23 cellular contexts compared by ENCODE assay signal in the genomic region with DNA sequence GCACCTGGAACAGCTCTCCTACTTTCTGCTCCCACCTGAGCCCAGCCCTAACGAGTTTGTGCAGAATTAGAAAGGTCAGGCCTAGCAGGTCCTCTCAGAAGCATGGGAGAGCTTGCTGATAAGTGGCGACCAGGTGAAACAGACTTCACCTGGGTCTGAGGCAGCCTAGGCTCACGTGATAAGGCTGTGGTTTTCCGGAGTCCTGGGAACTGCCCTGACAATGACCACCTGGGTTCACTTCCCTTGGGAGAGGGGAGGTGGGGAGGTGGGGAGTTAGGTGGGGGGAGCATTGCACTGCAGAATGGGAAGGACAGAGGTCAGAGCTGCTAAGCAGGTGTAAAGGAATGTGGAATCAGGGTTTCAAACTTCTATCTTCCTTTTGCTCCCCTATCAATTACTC.
DNase-seq lines count a peak whose midpoint lies in the region; ATAC-seq, FAIRE-seq and TF ChIP-seq lines count a peak whose summit lies in the region.
"Had no signal": no experiment of that assay in that cellular context is flagged by ENCODE, and none has a peak within 500 bp of the region (broad histone marks: within the 10 kb centered on the region; RNA-seq: fewer than 3 reads in every experiment).

No MANE protein-coding gene starts in this region.

- no peak overlapping the region for H3K4me2 ChIP-seq in H1 (ENCODE audit: insufficient read depth in 1 of 2, low read depth in 2 of 2, low read length in 2 of 2)

- no peaks in the 10 kb centered on the region for H3K79me2 ChIP-seq in H1 (ENCODE audit: control insufficient read depth in 1 of 2, insufficient read depth in 2 of 2, low read length in 2 of 2)

- no peak overlapping the region for H3K4ac ChIP-seq in H1 (replicated peaks; ENCODE audit: insufficient read length, low read depth, low read length)

- H2AFZ ChIP-seq in H1 (ENCODE audit: low read length), result no peak overlapping the region
- H2AFZ ChIP-seq: GM23248 had no signal

- DNase-seq in NCI-H69 (lab: John Stamatoyannopoulos, UW) (peak; percentile 65), H1 (ENCODE audit: low read depth in 1 of 2, low spot score in 2 of 2) (no peak), pancreas (peak in 4 of 6 donors; percentile 28 to 67 (median 40)), D341Med (ENCODE audit: low spot score) (no peak), prostate gland (ENCODE audit: low spot score) (no peak)
- DNase-seq in activated CD4-positive, alpha-beta T cell treated with anti-CD3 and anti-CD28 coated beads, Interleukin-2, amount 50 U/mL, for 48 hours, result no peak
- DNase-seq: ACHN; BE2C; C1 segment of cervical spinal cord; CD4-positive, CD25-positive, alpha-beta regulatory T cell; CD8-positive, alpha-beta memory T cell; COR-L47; GM23248; H7; HFFc6 had no signal

- H3K23ac ChIP-seq in H1 (ENCODE audit: insufficient read length), result no peak overlapping the region

- CTCF ChIA-PET in H1 (lab: Charles Lee; ENCODE audit: partially characterized antibody), result interaction anchor here (0.6 to 1.2 kb wide), 2 partner anchors 10 to 126 kb away, joined by 3 read pairs; no protein-coding TSS in a partner anchor

- no peak overlapping the region for H2BK120ac ChIP-seq in H1 (replicated peaks; ENCODE audit: low read depth, low read length)

- H3K27me3 ChIP-seq in H1 (replicated peaks in 1 of 4; ENCODE audit: control insufficient read depth in 3 of 4, extremely low read depth in 1 of 4, insufficient read depth in 3 of 4, low read length in 3 of 4) (no peaks in the 10 kb centered on the region), pancreas (no peaks in the 10 kb centered on the region), prostate gland (replicated peaks; ENCODE audit: insufficient read depth) (no peaks in the 10 kb centered on the region)
- H3K27me3 ChIP-seq: BE2C had no signal

- no peak overlapping the region for H2BK5ac ChIP-seq in H1 (ENCODE audit: low read depth, low read length)

- no peak overlapping the region for H4K91ac ChIP-seq in H1 (replicated peaks; ENCODE audit: insufficient read length, low read length)

- no peaks in the 10 kb centered on the region for H3K79me1 ChIP-seq in H1 (ENCODE audit: low read depth, low read length)

- H3K56ac ChIP-seq in H1 (replicated peaks; ENCODE audit: insufficient read length, low read depth, low read length), result no peak overlapping the region

- 79% methylated on average over 4 of the region's 4 CpGs; no CpG with 5 or more reads in 1 of the 2 experiments for WGBS in H1 (ENCODE audit: extremely low coverage in 1 of 2, insufficient coverage in 1 of 2, insufficient read length in 1 of 2, insufficient replicate concordance in 2 of 2, low coverage in 1 of 2, low lambda C conversion rate in 2 of 2, missing lambda C conversion rate in 1 of 2), 2 experiments
- WGBS in pancreas, 2 donors, result 37% methylated on average over 4 of the region's 4 CpGs
- 96% methylated on average over 4 of the region's 4 CpGs for WGBS in prostate gland

- no peak overlapping the region for H3K14ac ChIP-seq in H1 (ENCODE audit: insufficient read length)

- H3K9me3 ChIP-seq in H1 (ENCODE audit: insufficient read depth in 2 of 2, low read depth in 1 of 2, low read length in 1 of 2), result peaks cover 0 to under 1% of the 10 kb centered on the region in 2 experiments; a peak in 1 of 4 replicates
- no peaks in the 10 kb centered on the region for H3K9me3 ChIP-seq in pancreas
- no peaks in the 10 kb centered on the region for H3K9me3 ChIP-seq in prostate gland
- H3K9me3 ChIP-seq: BE2C had no signal

- no peaks in the 10 kb centered on the region for H4K20me1 ChIP-seq in H1 (replicated peaks in 1 of 2; ENCODE audit: control insufficient read depth in 1 of 2, insufficient read depth in 2 of 2, low read length in 2 of 2)

- ATAC-seq in pancreas (peak; percentile 66 to 91 (median 84)), HG03442 (IDR thresholded peaks at IDR 0.05; ENCODE audit: unreplicated experiment) (no peak)
- ATAC-seq: HCT116, HepG2 had no signal

- H3K36me3 ChIP-seq in H1 (ENCODE audit: control insufficient read depth in 2 of 4, insufficient read depth in 4 of 4, low read length in 3 of 4) (no peaks in the 10 kb centered on the region), pancreas (no peaks in the 10 kb centered on the region), prostate gland (no peaks in the 10 kb centered on the region)
- H3K36me3 ChIP-seq: BE2C had no signal

- no peak overlapping the region for H4K5ac ChIP-seq in H1 (ENCODE audit: insufficient read length, low read depth, low read length)

- intact Hi-C loops in pancreas (cut with DNase I), result no loop called here
- intact Hi-C loops in prostate gland (cut with DNase I), result loop anchor here (10.0 kb wide), 1 partner anchor 350 kb away; no protein-coding TSS in a partner anchor

- POLR2A ChIA-PET in H1 (lab: Charles Lee; ENCODE audit: partially characterized antibody), result no interaction called here

- H2AK5ac ChIP-seq in H1 (ENCODE audit: low read depth, low read length), result no peak overlapping the region

- TF ChIP-seq EP300 in H1 (IDR thresholded peaks at IDR 0.05; ENCODE audit: borderline replicate concordance in 1 of 2, low read depth in 2 of 2, low read length in 2 of 2), result no peak

- no peak overlapping the region for H2BK20ac ChIP-seq in H1 (ENCODE audit: low read length)

- H3K18ac ChIP-seq in H1 (ENCODE audit: extremely low read depth, low read length), result 0 out of 2 replicates have a peak overlapping the region, but pooled peaks have one; percentile 24

- no peak for TF ChIP-seq RAD21 in H1 (IDR thresholded peaks at IDR 0.05 in 1 of 2, conservative IDR thresholded peaks at IDR 0.05 in 1 of 2; ENCODE audit: low read depth in 2 of 2, low read length in 2 of 2)

- H3K23me2 ChIP-seq in H1 (ENCODE audit: low read depth, low read length), result no peaks in the 10 kb centered on the region; the same call in 1 of the 2 replicates

- FAIRE-seq in H1 (lab: Jason Lieb, UNC) (no peak), pancreas (lab: Jason Lieb, UNC) (no peak)
- FAIRE-seq: A204.1, D721Med, G401.6, GM12891, GM18507, HepG2 had no signal

- no peak overlapping the region for H3K4me3 ChIP-seq in H1 (ENCODE audit: extremely low read depth in 1 of 4, insufficient read depth in 2 of 4, low read depth in 3 of 4, low read length in 4 of 4)
- H3K4me3 ChIP-seq in pancreas, result no peak overlapping the region
- H3K4me3 ChIP-seq in prostate gland, result no peak overlapping the region
- H3K4me3 ChIP-seq: GM23248 had no signal

- no peak overlapping the region for H3K9ac ChIP-seq in H1 (replicated peaks in 1 of 4; ENCODE audit: extremely low read depth in 1 of 4, low read depth in 3 of 4, low read length in 3 of 4)
- H3K9ac ChIP-seq: GM23248 had no signal

- no peak overlapping the region for H2BK12ac ChIP-seq in H1 (ENCODE audit: low read depth, low read length)

- H4K8ac ChIP-seq in H1 (ENCODE audit: extremely low read depth, insufficient read depth, low read length), result peak overlapping the region; percentile 20; the same call in 1 of the 2 replicates

- H2BK15ac ChIP-seq in H1 (ENCODE audit: low read length), result no peak overlapping the region

- H3K4me1 ChIP-seq in H1 (replicated peaks in 1 of 4; ENCODE audit: control insufficient read depth in 3 of 4, insufficient read depth in 4 of 4, low read length in 3 of 4), result peaks cover 0 to 8% (median 2%) of the 10 kb centered on the region in 4 experiments; a peak in 3 of 7 replicates
- no peaks in the 10 kb centered on the region for H3K4me1 ChIP-seq in pancreas
- H3K4me1 ChIP-seq in prostate gland (replicated peaks), result peaks cover 6% of the 10 kb centered on the region
- H3K4me1 ChIP-seq: BE2C had no signal

- TF ChIP-seq POLR2A in H1 (IDR thresholded peaks at IDR 0.05; ENCODE audit: control extremely low read depth in 1 of 2, low read depth in 2 of 2, low read length in 2 of 2) (no peak), prostate gland (IDR thresholded peaks at IDR 0.05) (no peak)

- TF ChIP-seq CTCF in H1 (IDR thresholded peaks at IDR 0.05; ENCODE audit: control extremely low read depth in 1 of 3, insufficient read depth in 1 of 3, low read depth in 1 of 3, low read length in 3 of 3) (no peak), pancreas (IDR thresholded peaks at IDR 0.05) (no peak), prostate gland (IDR thresholded peaks at IDR 0.05) (no peak)

- H3K27ac ChIP-seq in H1 (ENCODE audit: low read depth, low read length) (no peak overlapping the region), pancreas (no peak overlapping the region), prostate gland (no peak overlapping the region)
- H3K27ac ChIP-seq: GM23248 had no signal

TF ChIP-seq in H1, 55 proteins besides CTCF, POLR2A, EP300 and RAD21 (continues in another document):
- TF ChIP-seq CHD2 (IDR thresholded peaks at IDR 0.05; ENCODE audit: low read length), result no peak
- no peak for TF ChIP-seq TEAD4 (IDR thresholded peaks at IDR 0.05; ENCODE audit: low read depth, low read length)
- no peak for TF ChIP-seq GTF2F1 (IDR thresholded peaks at IDR 0.05; ENCODE audit: borderline replicate concordance, low read depth, low read length)
- no peak for TF ChIP-seq FOSL1 (IDR thresholded peaks at IDR 0.05; ENCODE audit: insufficient read depth, low read depth, low read length)
- no peak for TF ChIP-seq EGR1 (IDR thresholded peaks at IDR 0.05; ENCODE audit: borderline replicate concordance, low read depth, low read length)
- no peak for TF ChIP-seq KDM1A (IDR thresholded peaks at IDR 0.05; ENCODE audit: borderline replicate concordance, low read length)
- TF ChIP-seq NRF1 (IDR thresholded peaks at IDR 0.05; ENCODE audit: low read depth, low read length), result no peak
- no peak for TF ChIP-seq MAX (IDR thresholded peaks at IDR 0.05)

Comparison
In these comparisons a context has a peak if more than half of its experiments do, and no peak if none do; other contexts are left out.
1. DNase-seq: peak in NCI-H69 (single experiment) and pancreas (4 of 6); none in H1 (0 of 2), D341Med (single experiment), prostate gland (single experiment) and activated CD4-positive, alpha-beta T cell treated with anti-CD3 and anti-CD28 coated beads, Interleukin-2, amount 50 U/mL, for 48 hours (0 of 2).